ENCODE assay signal across 21 cellular contexts in the genomic region with DNA sequence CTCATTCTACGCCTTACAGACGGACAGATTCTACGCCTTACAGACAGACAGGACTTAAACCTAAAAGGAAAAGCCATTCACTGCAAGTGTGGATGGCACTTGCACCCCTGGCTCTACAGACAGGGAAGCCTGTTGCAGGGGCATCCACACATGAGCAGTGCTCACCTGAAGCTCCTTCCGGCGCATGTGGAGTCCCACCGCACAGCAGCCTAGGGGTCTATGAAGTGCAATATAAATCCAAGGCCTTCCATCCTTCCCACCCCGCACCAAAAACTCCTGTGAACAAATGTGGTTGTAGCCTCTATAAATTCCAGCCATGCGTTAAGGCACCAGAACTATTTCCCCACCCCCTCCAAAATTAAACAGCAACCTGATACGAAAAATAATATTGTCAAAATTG.
DNase-seq lines count a peak whose midpoint lies in the region; ATAC-seq, FAIRE-seq and TF ChIP-seq lines count a peak whose summit lies in the region.
"Had no signal": no experiment of that assay in that cellular context is flagged by ENCODE, and none has a peak within 500 bp of the region (broad histone marks: within the 10 kb centered on the region; RNA-seq: fewer than 3 reads in every experiment).

No MANE protein-coding gene starts in this region.

- H3K27me3 Mint-ChIP-seq in T-helper 2 cell treated with Interferon-gamma antibody and Interleukin-4, amounts not matched to agents 5 μg/mL and 100 μg/mL, for 36 hours (ENCODE audit: low read depth) = no peaks in the 10 kb centered on the region
- H3K27me3 Mint-ChIP-seq: B cell; CD4-positive, alpha-beta T cell had no signal

- no peaks in the 10 kb centered on the region for H4K20me1 ChIP-seq in HepG2 (ENCODE audit: insufficient read depth, low read length)

- H3K4me3 ChIP-seq in HepG2 (replicated peaks in 1 of 3; ENCODE audit: insufficient read depth in 1 of 3, low read depth in 2 of 3, low read length in 3 of 3) (no peak overlapping the region), right lobe of liver (no peak overlapping the region), esophagus muscularis mucosa (no peak overlapping the region)
- H3K4me3 ChIP-seq: GM12878, GM23248 had no signal

- TF ChIP-seq EP300 in HepG2 (IDR thresholded peaks at IDR 0.05; ENCODE audit: low read depth in 2 of 2, low read length in 2 of 2) = no peak
- no peak for TF ChIP-seq EP300 in HepG2 (CRISPR knock-in tag; IDR thresholded peaks at IDR 0.05; ENCODE audit: borderline replicate concordance)
- TF ChIP-seq EP300 in esophagus muscularis mucosa (IDR thresholded peaks at IDR 0.05) = no peak

- intact Hi-C loops in HepG2 (cut with micrococcal nuclease; ENCODE audit: unreplicated experiment) = no loop called here
- intact Hi-C loops in right lobe of liver (cut with DNase I) = no loop called here
- intact Hi-C loops in esophagus muscularis mucosa (cut with DNase I) = no loop called here

- no peaks in the 10 kb centered on the region for H3K9me3 ChIP-seq in HepG2 (ENCODE audit: low read length)
- no peaks in the 10 kb centered on the region for H3K9me3 ChIP-seq in right lobe of liver
- no peaks in the 10 kb centered on the region for H3K9me3 ChIP-seq in esophagus muscularis mucosa

- TF ChIP-seq POLR2A in HepG2 (IDR thresholded peaks at IDR 0.05; ENCODE audit: insufficient read depth in 1 of 2, low read depth in 2 of 2, low read length in 2 of 2) (no peak), right lobe of liver (IDR thresholded peaks at IDR 0.05) (no peak), esophagus muscularis mucosa (IDR thresholded peaks at IDR 0.05; ENCODE audit: low read depth) (no peak)

- no peak for TF ChIP-seq RAD21 in HepG2 (CRISPR knock-in tag; IDR thresholded peaks at IDR 0.05)

- no peaks in the 10 kb centered on the region for H3K79me2 ChIP-seq in HepG2 (ENCODE audit: insufficient read depth, low read length)

- no peak for TF ChIP-seq CTCF in HepG2 (CRISPR knock-in tag; IDR thresholded peaks at IDR 0.05)
- TF ChIP-seq CTCF in right lobe of liver (IDR thresholded peaks at IDR 0.05) = no peak
- TF ChIP-seq CTCF in esophagus muscularis mucosa (IDR thresholded peaks at IDR 0.05) = no peak

- WGBS in HepG2 (ENCODE audit: low lambda C conversion rate) = 99% methylated on average over 6 of the region's 9 CpGs
- 98% methylated on average over 6 of the region's 9 CpGs for WGBS in right lobe of liver (ENCODE audit: insufficient coverage, low coverage, low lambda C conversion rate, missing lambda C conversion rate)
- WGBS in esophagus muscularis mucosa = 97% methylated on average over 9 of the region's 9 CpGs

- H2AFZ ChIP-seq in HepG2 (ENCODE audit: low read length) = no peak overlapping the region
- H2AFZ ChIP-seq: GM23248 had no signal

- in situ Hi-C loops in HepG2 (cut with HindIII; ENCODE audit: extremely low pct_ligation_motif_present, low pct_unique_long_range_greater_than_20kb) = no loop called here

- FAIRE-seq in HepG2 (lab: Jason Lieb, UNC) = no peak
- FAIRE-seq: GM12878, GM19239 had no signal

- H3K36me3 Mint-ChIP-seq in T-helper 2 cell treated with Interferon-gamma antibody and Interleukin-4, amounts not matched to agents 5 μg/mL and 100 μg/mL, for 36 hours (ENCODE audit: low read depth) = peaks cover 59% of the 10 kb centered on the region

- ATAC-seq in HepG2 (no peak), right lobe of liver (no peak), HG02759 (IDR thresholded peaks at IDR 0.05; ENCODE audit: unreplicated experiment) (no peak)
- ATAC-seq: GM12878, HCT116, Panc1 had no signal

- H3K4me1 Mint-ChIP-seq in T-helper 2 cell treated with Interferon-gamma antibody and Interleukin-4, amounts not matched to agents 5 μg/mL and 100 μg/mL, for 36 hours (ENCODE audit: low read depth) = peaks cover 19% of the 10 kb centered on the region
- H3K4me1 Mint-ChIP-seq: B cell had no signal

- H3K27me3 ChIP-seq in HepG2 (ENCODE audit: control insufficient read depth in 1 of 2, insufficient read depth in 2 of 2, low read length in 2 of 2) (no peaks in the 10 kb centered on the region), right lobe of liver (no peaks in the 10 kb centered on the region), esophagus muscularis mucosa (no peaks in the 10 kb centered on the region)

- DNase-seq in T-helper 2 cell treated with Interferon-gamma antibody and Interleukin-4, amounts not matched to agents 5 μg/mL and 100 μg/mL, for 36 hours (ENCODE audit: low spot score) = no peak
- DNase-seq in T-helper 2 cell (no peak), HepG2 (ENCODE audit: low spot score) (no peak), right lobe of liver (no peak), esophagus muscularis mucosa (ENCODE audit: extremely low spot score) (peak; percentile 45), UCSD-AML1 (lab: John Stamatoyannopoulos, UW; ENCODE audit: unreplicated experiment) (no peak), kidney tubule cell (ENCODE audit: low spot score) (no peak)
- DNase-seq: 8988T; CD4-positive, alpha-beta T cell; DMS53; EL; GM23248; KG1; MV-4-11; NCI-H1694 treated with DMSO at 0.1 percent for 48 hours had no signal

- no peak overlapping the region for H3K4me3 Mint-ChIP-seq in T-helper 2 cell treated with Interferon-gamma antibody and Interleukin-4, amounts not matched to agents 5 μg/mL and 100 μg/mL, for 36 hours
- H3K4me3 Mint-ChIP-seq: B cell; CD4-positive, alpha-beta T cell had no signal

- BruUV-seq in HepG2 (replicated peaks; lab: Mats Ljungman, UMichigan) = TSS peak; percentile 34

- H3K4me1 ChIP-seq in HepG2 (ENCODE audit: insufficient read depth, low read length) (peaks cover 18% of the 10 kb centered on the region), right lobe of liver (peaks cover 0 to 14% (median 4%) of the 10 kb centered on the region in 4 donors), esophagus muscularis mucosa (peaks cover 12 to 31% (median 22%) of the 10 kb centered on the region in 4 donors)

- no peak overlapping the region for H3K9ac ChIP-seq in HepG2 (ENCODE audit: insufficient read depth, low read depth, low read length)
- H3K9ac ChIP-seq: GM23248 had no signal

- H3K27ac Mint-ChIP-seq in T-helper 2 cell treated with Interferon-gamma antibody and Interleukin-4, amounts not matched to agents 5 μg/mL and 100 μg/mL, for 36 hours = peak overlapping the region; percentile 1
- H3K27ac Mint-ChIP-seq: B cell; CD4-positive, alpha-beta T cell had no signal

- peaks cover 31 to 75% of the 10 kb centered on the region in 2 experiments for H3K36me3 ChIP-seq in HepG2 (replicated peaks in 1 of 2; ENCODE audit: control insufficient read depth in 1 of 2, insufficient read depth in 2 of 2, low read length in 2 of 2)
- peaks cover 0 to 62% (median 20%) of the 10 kb centered on the region in 4 donors for H3K36me3 ChIP-seq in right lobe of liver
- H3K36me3 ChIP-seq in esophagus muscularis mucosa = peaks cover 55 to 86% (median 80%) of the 10 kb centered on the region in 4 donors

- H3K27ac ChIP-seq in HepG2 (ENCODE audit: extremely low read length, insufficient read depth, low read length) (no peak overlapping the region), right lobe of liver (no peak overlapping the region), esophagus muscularis mucosa (replicated peaks in 1 of 4) (no peak overlapping the region)
- H3K27ac ChIP-seq: GM23248 had no signal

- H3K9me3 Mint-ChIP-seq in T-helper 2 cell treated with Interferon-gamma antibody and Interleukin-4, amounts not matched to agents 5 μg/mL and 100 μg/mL, for 36 hours = no peaks in the 10 kb centered on the region
- H3K9me3 Mint-ChIP-seq: CD4-positive, alpha-beta T cell had no signal

- CTCF ChIA-PET in HepG2 (lab: Yijun Ruan, JAX; ENCODE audit: low intra/inter-chr PET ratio, low total read pairs) = no interaction called here

- POLR2A ChIA-PET in HepG2 (lab: Yijun Ruan, JAX) = no interaction called here

- H3K4me2 ChIP-seq in HepG2 (ENCODE audit: low read depth, low read length) = no peak overlapping the region

TF ChIP-seq in HepG2, 621 proteins besides CTCF, POLR2A, EP300 and RAD21:
- no peak for TF ChIP-seq SPEN (CRISPR knock-in tag; IDR thresholded peaks at IDR 0.05; ENCODE audit: low read depth)
- no peak for TF ChIP-seq ZNF558 (CRISPR knock-in tag; IDR thresholded peaks at IDR 0.05; ENCODE audit: borderline replicate concordance)
- TF ChIP-seq, protein P1, sequence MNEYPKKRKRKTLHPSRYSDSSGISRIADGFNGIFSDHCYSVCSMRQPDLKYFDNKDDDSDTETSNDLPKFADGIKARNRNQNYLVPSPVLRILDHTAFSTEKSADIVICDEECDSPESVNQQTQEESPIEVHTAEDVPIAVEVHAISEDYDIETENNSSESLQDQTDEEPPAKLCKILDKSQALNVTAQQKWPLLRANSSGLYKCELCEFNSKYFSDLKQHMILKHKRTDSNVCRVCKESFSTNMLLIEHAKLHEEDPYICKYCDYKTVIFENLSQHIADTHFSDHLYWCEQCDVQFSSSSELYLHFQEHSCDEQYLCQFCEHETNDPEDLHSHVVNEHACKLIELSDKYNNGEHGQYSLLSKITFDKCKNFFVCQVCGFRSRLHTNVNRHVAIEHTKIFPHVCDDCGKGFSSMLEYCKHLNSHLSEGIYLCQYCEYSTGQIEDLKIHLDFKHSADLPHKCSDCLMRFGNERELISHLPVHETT (CRISPR knock-in tag; conservative IDR thresholded peaks at IDR 0.05) = no peak
- TF ChIP-seq, protein P2, sequence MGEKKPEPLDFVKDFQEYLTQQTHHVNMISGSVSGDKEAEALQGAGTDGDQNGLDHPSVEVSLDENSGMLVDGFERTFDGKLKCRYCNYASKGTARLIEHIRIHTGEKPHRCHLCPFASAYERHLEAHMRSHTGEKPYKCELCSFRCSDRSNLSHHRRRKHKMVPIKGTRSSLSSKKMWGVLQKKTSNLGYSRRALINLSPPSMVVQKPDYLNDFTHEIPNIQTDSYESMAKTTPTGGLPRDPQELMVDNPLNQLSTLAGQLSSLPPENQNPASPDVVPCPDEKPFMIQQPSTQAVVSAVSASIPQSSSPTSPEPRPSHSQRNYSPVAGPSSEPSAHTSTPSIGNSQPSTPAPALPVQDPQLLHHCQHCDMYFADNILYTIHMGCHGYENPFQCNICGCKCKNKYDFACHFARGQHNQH (CRISPR knock-in tag; IDR thresholded peaks at IDR 0.05) = no peak
- TF ChIP-seq SRF (IDR thresholded peaks at IDR 0.05; ENCODE audit: low read depth, low read length) = no peak
TF ChIP-seq in HepG2: peak in this region for 0.
